Comparison of ENCODE assay signal across 1 cellular context in the genomic region with DNA sequence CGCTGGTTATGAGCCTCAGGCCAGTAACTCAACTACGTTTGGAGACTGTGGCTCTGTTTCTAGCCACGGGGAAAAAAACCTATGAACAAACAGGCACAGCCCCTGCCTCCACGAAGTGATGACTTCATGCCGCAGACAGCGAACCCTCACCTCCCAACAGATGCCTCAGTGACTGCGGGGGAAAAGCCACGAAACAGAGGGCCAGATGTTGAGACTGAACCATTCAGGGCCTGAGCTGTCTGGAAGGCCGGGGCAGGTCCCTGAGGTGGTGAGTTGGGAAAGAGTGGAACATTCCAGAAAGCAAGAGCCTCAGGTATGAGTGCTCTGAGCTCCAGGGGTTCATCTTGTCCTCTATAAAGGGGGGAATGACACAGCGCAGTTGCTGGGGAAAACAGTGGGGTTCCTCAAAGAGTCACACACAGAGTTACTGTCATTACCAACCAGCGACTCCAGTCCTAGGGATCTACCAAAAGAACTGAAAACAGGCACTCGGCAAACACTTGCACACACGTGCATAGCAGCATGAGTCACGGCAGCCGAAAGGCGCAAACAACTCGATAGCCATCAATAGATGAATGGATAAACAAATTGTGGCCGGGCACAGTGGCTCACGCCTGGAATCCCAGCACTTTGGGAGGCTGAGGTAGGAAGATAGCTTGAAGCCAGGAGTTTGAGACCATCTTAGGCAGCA.
TF ChIP-seq lines count a peak whose summit lies in the region.

No MANE protein-coding gene starts in this region.

TF ChIP-seq in HepG2, 621 proteins besides CTCF, POLR2A, EP300 and RAD21 (continued from another document):
- TF ChIP-seq CSRNP1 (CRISPR knock-in tag; IDR thresholded peaks at IDR 0.05) (no peak), KAT2B (IDR thresholded peaks at IDR 0.05; ENCODE audit: borderline replicate concordance, low read depth, low read length) (peak; percentile 66; the same call in 1 of the 2 replicates), BHLHE40 (IDR thresholded peaks at IDR 0.05; ENCODE audit: low read length) (peak; percentile 96), KDM2A (CRISPR knock-in tag; IDR thresholded peaks at IDR 0.05; ENCODE audit: borderline replicate concordance, low read depth) (0 out of 2 replicates have a peak, but pooled peaks have one; percentile 35)
